Comparison of ENCODE assay signal across 6 cellular contexts in genomic region chr11:1876361-1877063, GRCh38. TPM values are rescaled to one million over a fixed set of nuclear protein-coding genes. Genes with fewer than 3 reads are reported as not detected.
A peak's percentile ranks its signal among the peaks of the same experiment; 100 is the strongest.
DNase-seq lines count a peak whose midpoint lies in the region; ATAC-seq and TF ChIP-seq lines count a peak whose summit lies in the region.

No MANE protein-coding gene starts in this region.

- H3K9me3 ChIP-seq in DND-41 (ENCODE audit: insufficient read depth, low read length, severe bottlenecking) = no peaks in the 10 kb centered on the region

- ATAC-seq in DND-41 (ENCODE audit: insufficient read depth, low read depth) (no peak), GM21723 (IDR thresholded peaks at IDR 0.05; ENCODE audit: unreplicated experiment) (no peak), HG02763 (IDR thresholded peaks at IDR 0.05; ENCODE audit: unreplicated experiment) (no peak)

- no peak overlapping the region for H3K9ac ChIP-seq in DND-41 (ENCODE audit: low read depth, low read length)

- H3K27me3 ChIP-seq in DND-41 (ENCODE audit: insufficient read depth, low read length, poor library complexity) = no peaks in the 10 kb centered on the region

- no peak for DNase-seq in DND-41
- peak; percentile 47 for DNase-seq in RPMI7951 (ENCODE audit: low read depth)
- DNase-seq in iPS-NIHi11 (ENCODE audit: low spot score) = peak; percentile 87
- no peak for DNase-seq in DMS79 treated with DMSO at 0.1 percent for 48 hours (lab: John Stamatoyannopoulos, UW)

- H3K79me2 ChIP-seq in DND-41 (ENCODE audit: insufficient read depth, low read length) = no peaks in the 10 kb centered on the region

- H3K27ac ChIP-seq in DND-41 (ENCODE audit: low read length) = no peak overlapping the region

- TF ChIP-seq CTCF in DND-41 (IDR thresholded peaks at IDR 0.05; ENCODE audit: borderline replicate concordance, extremely low read depth, low read length, poor library complexity, severe bottlenecking) = peak; percentile 38

- H3K4me3 ChIP-seq in DND-41 (ENCODE audit: low read depth in 1 of 2, low read length in 2 of 2) = no peak overlapping the region

- H3K36me3 ChIP-seq in DND-41 (ENCODE audit: insufficient read depth, low read length) = no peaks in the 10 kb centered on the region

- no peak overlapping the region for H2AFZ ChIP-seq in DND-41 (ENCODE audit: low read depth, low read length)

- H3K4me1 ChIP-seq in DND-41 (ENCODE audit: insufficient read depth, low read length) = no peaks in the 10 kb centered on the region

- H4K20me1 ChIP-seq in DND-41 (ENCODE audit: insufficient read depth, low read length) = no peaks in the 10 kb centered on the region

- H3K4me2 ChIP-seq in DND-41 (ENCODE audit: insufficient read depth, low read length) = no peak overlapping the region

RNA-seq across cellular contexts. Expression of gene PRR33, which starts 15.2 kb away (rescaled TPM):
- not detected in 2 replicates for total RNA-seq in RPMI7951 (2014; rRNA removed; shearing (Covaris generic))

RNA-seq across cellular contexts. Expression of gene LSP1, which starts 23.6 kb away (rescaled TPM):
- total RNA-seq in RPMI7951 (2014; rRNA removed; shearing (Covaris generic)) = 2.4 and 3.8 TPM in 2 replicates

RNA-seq across cellular contexts. Expression of gene TNNI2, which starts 37.7 kb away (rescaled TPM):
- 0.48 TPM in 1 of 2 replicates, not detected in the other for total RNA-seq in RPMI7951 (2014; rRNA removed; shearing (Covaris generic))

RNA-seq across cellular contexts. Expression of gene SYT8, which starts 41.7 kb away (rescaled TPM):
- total RNA-seq in RPMI7951 (2014; rRNA removed; shearing (Covaris generic)) = 0.20 TPM in 1 of 2 replicates, not detected in the other

RNA-seq across cellular contexts. Expression of gene TNNT3, which starts 43.0 kb away (rescaled TPM):
- total RNA-seq in RPMI7951 (2014; rRNA removed; shearing (Covaris generic)) = not detected in 2 replicates

Comparison
In these comparisons a context has a peak if more than half of its experiments do, and no peak if none do; other contexts are left out.
1. DNase-seq: peak in RPMI7951 (single experiment) and iPS-NIHi11 (single experiment); none in DND-41 (single experiment) and DMS79 treated with DMSO at 0.1 percent for 48 hours (single experiment).